8 cellular contexts compared by ENCODE assay signal in the genomic region with DNA sequence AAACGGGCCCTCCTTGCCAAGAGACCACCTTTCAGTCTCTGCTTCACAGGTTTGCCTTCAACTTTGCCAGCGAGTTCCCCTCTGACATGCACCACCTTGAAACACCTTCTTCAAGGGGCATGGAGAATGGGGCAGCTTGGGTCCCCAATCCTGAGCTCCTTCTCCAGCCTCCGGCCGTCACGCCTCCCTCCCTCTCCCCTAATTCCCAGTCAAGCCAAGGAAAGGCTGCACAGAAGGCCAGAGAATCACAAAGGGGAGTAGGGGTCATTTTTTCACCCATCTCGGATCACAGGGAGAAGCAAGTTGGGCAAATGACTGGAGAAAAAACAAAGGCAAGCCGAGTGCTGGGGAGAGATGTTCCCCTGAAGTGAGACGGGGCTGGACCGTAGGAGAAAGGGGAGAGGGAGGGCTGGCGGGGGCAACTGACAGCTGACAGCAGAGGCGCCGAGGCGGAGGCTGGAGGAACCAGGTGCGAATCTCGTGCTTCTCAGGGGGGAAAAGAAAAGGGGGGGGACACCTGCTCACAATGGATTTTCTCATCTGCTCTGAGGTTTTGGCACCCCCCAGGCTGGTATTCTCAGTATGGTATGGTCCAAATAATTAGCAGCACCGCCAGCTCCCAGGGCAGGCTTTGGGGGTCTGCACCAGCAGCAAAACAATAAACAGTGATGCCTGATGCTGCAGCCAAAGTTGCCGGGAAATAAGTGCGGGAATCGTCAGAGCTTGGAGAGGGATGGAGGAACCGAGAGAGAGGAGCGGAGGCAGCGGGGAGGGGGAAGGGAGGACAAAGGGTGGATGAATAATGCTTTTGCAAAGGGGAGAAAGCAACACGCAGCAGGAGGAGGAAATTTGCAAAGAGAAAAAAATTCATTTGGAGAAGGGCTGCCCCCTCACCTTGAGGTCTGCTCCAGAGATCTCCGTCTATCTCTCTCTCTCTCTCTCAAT. TPM values are rescaled to one million over a fixed set of nuclear protein-coding genes. Genes with fewer than 3 reads are reported as not detected.
DNase-seq lines count a peak whose midpoint lies in the region; ATAC-seq and TF ChIP-seq lines count a peak whose summit lies in the region.

No MANE protein-coding gene starts in this region.

- no peak overlapping the region for H3K9ac ChIP-seq in SK-N-MC (ENCODE audit: insufficient read length)

- intact Hi-C loops in posterior vena cava (cut with DNase I): loop anchor here in 1 of 2 donors (10.0 kb wide), 1 partner anchor 194 kb away; no protein-coding TSS in a partner anchor

- no peaks in the 10 kb centered on the region for H3K36me3 Mint-ChIP-seq in osteocyte (ENCODE audit: unreplicated experiment)

- in situ Hi-C loops in G401 (cut with HindIII; ENCODE audit: low sequenced_read_pairs): no loop called here

- ATAC-seq in HG02610 (IDR thresholded peaks at IDR 0.05; ENCODE audit: unreplicated experiment) (no peak), HG03108 (IDR thresholded peaks at IDR 0.05; ENCODE audit: unreplicated experiment) (no peak)

- peaks cover 73% of the 10 kb centered on the region for H3K27me3 Mint-ChIP-seq in osteocyte (ENCODE audit: unreplicated experiment)

- peak overlapping the region; percentile 73 for H3K4me3 Mint-ChIP-seq in osteocyte (ENCODE audit: unreplicated experiment)

- peak; percentile 70 for DNase-seq in G401 (ENCODE audit: low spot score)
- no peak for DNase-seq in SK-N-MC (ENCODE audit: low read depth, low spot score)
- no peak for DNase-seq in epithelial cell of esophagus (ENCODE audit: low read depth)
- DNase-seq in osteocyte (ENCODE audit: extremely low spot score, unreplicated experiment): no peak
- no peak for DNase-seq in middle frontal gyrus (ENCODE audit: extremely low spot score, low spot score)
- no peak for DNase-seq in posterior vena cava (ENCODE audit: low spot score)

- H3K36me3 ChIP-seq in SK-N-MC (ENCODE audit: insufficient read depth, low read length): no peaks in the 10 kb centered on the region

- H3K27ac Mint-ChIP-seq in osteocyte (ENCODE audit: unreplicated experiment): peak overlapping the region; percentile 67

- H3K9me3 ChIP-seq in SK-N-MC (ENCODE audit: low read depth, low read length): no peaks in the 10 kb centered on the region

- no peaks in the 10 kb centered on the region for H3K9me3 Mint-ChIP-seq in osteocyte (ENCODE audit: unreplicated experiment)

- peaks cover 61% of the 10 kb centered on the region for H3K4me1 Mint-ChIP-seq in osteocyte (ENCODE audit: unreplicated experiment)

- H3K27ac ChIP-seq in SK-N-MC: no peak overlapping the region

- TF ChIP-seq CTCF in epithelial cell of esophagus (IDR thresholded peaks at IDR 0.05; ENCODE audit: insufficient read depth, low read depth, low read length, missing control alignments) (no peak), osteocyte (IDR thresholded peaks at IDR 0.05) (no peak)

- H3K4me3 ChIP-seq in SK-N-MC (peak overlapping the region; percentile 47), epithelial cell of esophagus (ENCODE audit: low read length) (peak overlapping the region; percentile 49)

RNA-seq across cellular contexts. Expression of a gene that starts 0.6 kb away (rescaled TPM):
- total RNA-seq in G401 (2014; rRNA removed; shearing (Covaris generic)): 2.1 TPM in 1 of 2 replicates, not detected in the other
- total RNA-seq in osteocyte (0.24 and 0.35 TPM in 2 replicates), posterior vena cava (1 to 10 TPM in 1 of 2 donors, under 1 TPM in 1; 0.33 to 1.3 TPM)

RNA-seq across cellular contexts. Expression of a gene that starts 8.5 kb away (rescaled TPM):
- total RNA-seq in G401 (2014; rRNA removed; shearing (Covaris generic)): 30.5 and 33.9 TPM in 2 replicates
- total RNA-seq in osteocyte: 12.6 and 14.4 TPM in 2 replicates
- 10 to 100 TPM in 1 of 2 donors, 1 to 10 TPM in 1; 7.6 to 10.3 TPM for total RNA-seq in posterior vena cava

RNA-seq across cellular contexts. Expression of a gene that starts 18.9 kb away (rescaled TPM):
- total RNA-seq in G401 (2014; rRNA removed; shearing (Covaris generic)): 46.5 and 49.0 TPM in 2 replicates
- 60.5 and 78.0 TPM in 2 replicates for total RNA-seq in osteocyte
- 10 to 100 TPM; 49.7 to 58.0 TPM for total RNA-seq in posterior vena cava

RNA-seq across cellular contexts. Expression of a gene that starts 51.6 kb away (rescaled TPM):
- 22.3 and 22.8 TPM in 2 replicates for total RNA-seq in G401 (2014; rRNA removed; shearing (Covaris generic))
- 19.9 and 21.9 TPM in 2 replicates for total RNA-seq in osteocyte
- total RNA-seq in posterior vena cava: 100 to 1,000 TPM; 501 to 774 TPM
